In genomic region chr1:68958957-68959356, GRCh38 we compare ENCODE assay signal across 27 cellular contexts.
"Had no signal": no experiment of that assay in that cellular context is flagged by ENCODE, and none has a peak within 500 bp of the region (broad histone marks: within the 10 kb centered on the region; RNA-seq: fewer than 3 reads in every experiment).

No MANE protein-coding gene starts in this region.

- H3K4me3 ChIP-seq: gastrocnemius medialis, hepatocyte, left ventricle myocardium inferior, prostate gland, stomach, uterus had no signal

- H3K27me3 ChIP-seq: brain microvascular endothelial cell, gastrocnemius medialis, hepatocyte, neutrophil, stomach, uterus had no signal

- H2AFZ ChIP-seq: hepatocyte had no signal

- H3K36me3 ChIP-seq: brain microvascular endothelial cell, gastrocnemius medialis, left ventricle myocardium inferior, neutrophil, prostate gland, stomach, uterus had no signal

- DNase-seq: activated CD4-positive, alpha-beta T cell treated with anti-CD3 and anti-CD28 coated beads for 1 hour; activated CD4-positive, alpha-beta T cell treated with anti-CD3 and anti-CD28 coated beads, Interleukin-2, amount 50 U/mL, for 1 hour; activated CD8-positive, alpha-beta T cell treated with anti-CD3 and anti-CD28 coated beads for 36 hours; activated gamma-delta T cell treated with Interleukin-2 at 50 U/mL for 16 hours; activated naive CD4-positive, alpha-beta T cell treated with anti-CD3 and anti-CD28 coated beads, Interleukin-2, amount 50 U/mL, for 16 hours; activated T-cell treated with anti-CD3 and anti-CD28 coated beads, Interleukin-2, amount 50 U/mL, for 4 hours; amniotic stem cell; brain microvascular endothelial cell; effector CD4-positive, alpha-beta T cell; gastrocnemius medialis; glutamatergic neuron; islet precursor cell; left ventricle myocardium inferior; retina; small intestine; stimulated activated CD4-positive, alpha-beta T cell treated with anti-CD3 and anti-CD28 coated beads, Interleukin-1b, Interleukin-23, amount 100 ng/mL, for 48 hours; stimulated activated naive B cell treated with anti-CD40 and anti-IgM and Interleukin-4, amounts not matched to agents 10 μg/mL and 1 μg/mL and 100 μg/mL, for 72 hours; stomach; T-helper 1 cell; uterus had no signal

- H3K79me2 ChIP-seq: hepatocyte had no signal

- H3K27ac ChIP-seq: brain microvascular endothelial cell, epithelial cell of prostate, gastrocnemius medialis, hepatocyte, left ventricle myocardium inferior, neutrophil, prostate gland, stomach had no signal

- ATAC-seq: activated CD8-positive, alpha-beta T cell treated with anti-CD3 and anti-CD28 coated beads for 36 hours; activated T-cell treated with anti-CD3 and anti-CD28 coated beads, Interleukin-2, amount 50 U/mL, for 4 hours; activated T-helper 17 cell treated with anti-CD3 and anti-CD28 coated beads, Interleukin-2, amount 50 U/mL, for 72 hours; gastrocnemius medialis; sciatic nerve; stimulated activated naive B cell treated with anti-CD40 and anti-IgM and Interleukin-4, amounts not matched to agents 10 μg/mL and 1 μg/mL and 100 μg/mL, for 72 hours; WTC11 had no signal

- H3K4me2 ChIP-seq: hepatocyte had no signal

- H3K4me1 ChIP-seq: gastrocnemius medialis, prostate gland, uterus had no signal

- H3K9me3 ChIP-seq: gastrocnemius medialis, left ventricle myocardium inferior, neutrophil, prostate gland, stomach, uterus had no signal
